9 cellular contexts compared by ENCODE assay signal in genomic region chr19:53868091-53868891, GRCh38. TPM values are rescaled to one million over a fixed set of nuclear protein-coding genes. Genes with fewer than 3 reads are reported as not detected.
DNase-seq lines count a peak whose midpoint lies in the region; ATAC-seq lines count a peak whose summit lies in the region.
"Had no signal": no experiment of that assay in that cellular context is flagged by ENCODE, and none has a peak within 500 bp of the region (broad histone marks: within the 10 kb centered on the region; RNA-seq: fewer than 3 reads in every experiment).

No MANE protein-coding gene starts in this region.

- peak overlapping the region; percentile 98 to 100 (median 99) for H3K4me3 ChIP-seq in subcutaneous abdominal adipose tissue (ENCODE audit: low read depth in 1 of 5, low read length in 5 of 5)

- peaks cover 0 to 28% (median 7%) of the 10 kb centered on the region in 5 donors for H3K36me3 ChIP-seq in subcutaneous abdominal adipose tissue (ENCODE audit: control insufficient read depth in 5 of 5, insufficient read depth in 5 of 5, low read length in 5 of 5)

- intact Hi-C loops in Right ventricle myocardium inferior (cut with DNase I) (loop anchor here (5.0 to 10.0 kb wide), 2 partner anchors 324 to 597 kb away; partner anchors contain the start of genes LENG9 and TSEN34), cardiac septum (cut with DNase I) (no loop called here)

- peaks cover 2 to 45% (median 39%) of the 10 kb centered on the region in 5 donors for H3K4me1 ChIP-seq in subcutaneous abdominal adipose tissue (ENCODE audit: control insufficient read depth in 5 of 5, insufficient read depth in 5 of 5, low read length in 5 of 5)

- no peaks in the 10 kb centered on the region for H3K9me3 ChIP-seq in subcutaneous abdominal adipose tissue (ENCODE audit: control insufficient read depth in 5 of 5, low read length in 5 of 5)

- ATAC-seq in Right ventricle myocardium inferior (peak; percentile 8), GM19395 (IDR thresholded peaks at IDR 0.05; ENCODE audit: unreplicated experiment) (no peak)

- H3K27ac ChIP-seq in subcutaneous abdominal adipose tissue (ENCODE audit: low read depth, low read length), result peak overlapping the region; percentile 89

- peak overlapping the region; percentile 77 to 99 (median 95) for H3K9ac ChIP-seq in subcutaneous abdominal adipose tissue (ENCODE audit: low read length in 5 of 5)

- peak; percentile 86 for DNase-seq in Right ventricle myocardium inferior (ENCODE audit: missing footprints)
- DNase-seq in cardiac septum (ENCODE audit: low spot score), result no peak
- DNase-seq in UCSD-AML1 (lab: John Stamatoyannopoulos, UW; ENCODE audit: unreplicated experiment), result peak; percentile 61
- peak; percentile 79 for DNase-seq in ecto neural progenitor cell (ENCODE audit: low spot score)
- DNase-seq in lung microvascular endothelial cell (ENCODE audit: low read depth in 2 of 2), result peak; percentile 40 to 47
- DNase-seq in NCI-H1417 treated with DMSO at 0.1 percent for 48 hours (lab: John Stamatoyannopoulos, UW), result no peak

- no peaks in the 10 kb centered on the region for H3K27me3 ChIP-seq in subcutaneous abdominal adipose tissue (ENCODE audit: control insufficient read depth in 5 of 5, insufficient read depth in 4 of 5, low read length in 5 of 5)

RNA-seq across cellular contexts. Expression of gene MYADM, which starts 0.6 kb away (rescaled TPM):
- total RNA-seq in Right ventricle myocardium inferior (141 TPM), cardiac septum (211 TPM), lung microvascular endothelial cell (4.8 and 8.3 TPM in 2 replicates)

RNA-seq across cellular contexts. Expression of gene PRKCG, which starts 13.7 kb away (rescaled TPM):
- total RNA-seq in Right ventricle myocardium inferior (not detected), cardiac septum (not detected), lung microvascular endothelial cell (not detected in 2 replicates)
- total RNA-seq: dermis microvascular lymphatic vessel endothelial cell had no signal

RNA-seq across cellular contexts. Expression of gene CACNG7, which starts 40.8 kb away (rescaled TPM):
- not detected for total RNA-seq in Right ventricle myocardium inferior
- not detected for total RNA-seq in cardiac septum
- under 0.01 TPM in 1 of 2 replicates, not detected in the other for total RNA-seq in lung microvascular endothelial cell
- total RNA-seq: dermis microvascular lymphatic vessel endothelial cell had no signal

RNA-seq across cellular contexts. Expression of gene NLRP12, which starts 44.2 kb away (rescaled TPM):
- 0.43 TPM for total RNA-seq in Right ventricle myocardium inferior
- 0.57 TPM for total RNA-seq in cardiac septum
- 0.40 and 0.44 TPM in 2 replicates for total RNA-seq in lung microvascular endothelial cell

Comparison
In these comparisons a context has a peak if more than half of its experiments do, and no peak if none do; other contexts are left out.
1. DNase-seq: peak in Right ventricle myocardium inferior (single experiment), UCSD-AML1 (single experiment), ecto neural progenitor cell (single experiment) and lung microvascular endothelial cell (2 of 2); none in cardiac septum (single experiment) and NCI-H1417 treated with DMSO at 0.1 percent for 48 hours (single experiment).
2. RNA of gene MYADM, which starts 0.6 kb away (total RNA-seq): 211 TPM in cardiac septum (single experiment) and 141 TPM in Right ventricle myocardium inferior (single experiment); 4.8 to 8.3 TPM in lung microvascular endothelial cell; every median in the first group is over 10 times any median in the second.